8 cellular contexts compared by ENCODE assay signal in genomic region chr14:103711516-103712431, GRCh38. TPM values are rescaled to one million over a fixed set of nuclear protein-coding genes. Genes with fewer than 3 reads are reported as not detected.
DNase-seq lines count a peak whose midpoint lies in the region; ATAC-seq and TF ChIP-seq lines count a peak whose summit lies in the region.

No MANE protein-coding gene starts in this region.

- H3K36me3 ChIP-seq in heart right ventricle, result peaks cover 0 to 23% (median 0%) of the 10 kb centered on the region in 9 donors

- H3K27me3 ChIP-seq in heart right ventricle, result no peaks in the 10 kb centered on the region

- peaks cover 3% of the 10 kb centered on the region for H3K36me3 Mint-ChIP-seq in activated T-helper 1 cell treated with anti-CD3 and anti-CD28 coated beads, Interleukin-12 subunit alpha, Interleukin-12 subunit beta, Interleukin-2, Interleukin-4 antibody, amounts not matched to agents 30 ng/mL and 10 ng/mL and 1 ng/mL, durations not matched to agents 14 hours and 24 hours and 36 hours (ENCODE audit: low read depth)
- H3K36me3 Mint-ChIP-seq in stimulated activated naive B cell treated with anti-CD40 and anti-IgM and Interleukin-4, amounts not matched to agents 10 μg/mL and 1 μg/mL and 100 μg/mL, for 72 hours, result peaks cover 30 to 32% of the 10 kb centered on the region in 2 donors

- peak overlapping the region; percentile 7 for H3K4me3 Mint-ChIP-seq in activated T-helper 1 cell treated with anti-CD3 and anti-CD28 coated beads, Interleukin-12 subunit alpha, Interleukin-12 subunit beta, Interleukin-2, Interleukin-4 antibody, amounts not matched to agents 30 ng/mL and 10 ng/mL and 1 ng/mL, durations not matched to agents 14 hours and 24 hours and 36 hours
- H3K4me3 Mint-ChIP-seq in stimulated activated naive B cell treated with anti-CD40 and anti-IgM and Interleukin-4, amounts not matched to agents 10 μg/mL and 1 μg/mL and 100 μg/mL, for 72 hours, result no peak overlapping the region

- H3K4me1 Mint-ChIP-seq in activated T-helper 1 cell treated with anti-CD3 and anti-CD28 coated beads, Interleukin-12 subunit alpha, Interleukin-12 subunit beta, Interleukin-2, Interleukin-4 antibody, amounts not matched to agents 30 ng/mL and 10 ng/mL and 1 ng/mL, durations not matched to agents 14 hours and 24 hours and 36 hours (ENCODE audit: low read depth), result peaks cover 19% of the 10 kb centered on the region
- peaks cover 24 to 45% of the 10 kb centered on the region in 2 donors for H3K4me1 Mint-ChIP-seq in stimulated activated naive B cell treated with anti-CD40 and anti-IgM and Interleukin-4, amounts not matched to agents 10 μg/mL and 1 μg/mL and 100 μg/mL, for 72 hours

- DNase-seq in HPDE6-E6E7 (ENCODE audit: extremely low spot score) (peak; percentile 62), heart right ventricle (peak; percentile 45 to 71), SHP77 (lab: John Stamatoyannopoulos, UW) (no peak)
- DNase-seq in activated T-helper 1 cell treated with anti-CD3 and anti-CD28 coated beads, Interleukin-12 subunit alpha, Interleukin-12 subunit beta, Interleukin-2, Interleukin-4 antibody, amounts not matched to agents 30 ng/mL and 10 ng/mL and 1 ng/mL, durations not matched to agents 14 hours and 24 hours and 36 hours (ENCODE audit: low spot score), result no peak
- no peak for DNase-seq in stimulated activated naive B cell treated with anti-CD40 and anti-IgM and Interleukin-4, amounts not matched to agents 10 μg/mL and 1 μg/mL and 100 μg/mL, for 72 hours
- DNase-seq in stimulated activated naive CD8-positive, alpha-beta T cell treated with anti-CD3 and anti-CD28 coated beads, Interleukin-15, Interleukin-2, amounts not matched to agents 100 U/mL and 50 U/mL, for 24 hours, result no peak
- DNase-seq in activated CD4-positive, alpha-beta T cell treated with anti-CD3 and anti-CD28 coated beads, Interleukin-2, amount 50 U/mL, for 48 hours, result no peak

- H3K4me3 ChIP-seq in heart right ventricle, result peak overlapping the region in 1 of 10 donors; percentile 21

- H3K27ac ChIP-seq in heart right ventricle, result peak overlapping the region; percentile 36 to 80 (median 68)

- intact Hi-C loops in activated T-helper 1 cell treated with anti-CD3 and anti-CD28 coated beads, Interleukin-12 subunit alpha, Interleukin-12 subunit beta, Interleukin-2, Interleukin-4 antibody, amounts not matched to agents 30 ng/mL and 10 ng/mL and 1 ng/mL, durations not matched to agents 14 hours and 24 hours and 36 hours (cut with micrococcal nuclease), result no loop called here
- intact Hi-C loops in heart right ventricle (cut with DNase I), result no loop called here

- H3K27ac Mint-ChIP-seq in activated T-helper 1 cell treated with anti-CD3 and anti-CD28 coated beads, Interleukin-12 subunit alpha, Interleukin-12 subunit beta, Interleukin-2, Interleukin-4 antibody, amounts not matched to agents 30 ng/mL and 10 ng/mL and 1 ng/mL, durations not matched to agents 14 hours and 24 hours and 36 hours, result no peak overlapping the region
- H3K27ac Mint-ChIP-seq in stimulated activated naive B cell treated with anti-CD40 and anti-IgM and Interleukin-4, amounts not matched to agents 10 μg/mL and 1 μg/mL and 100 μg/mL, for 72 hours, result peak overlapping the region; percentile 42

- H3K4me1 ChIP-seq in heart right ventricle, result peaks cover 20 to 72% (median 44%) of the 10 kb centered on the region in 9 donors

- H3K9me3 ChIP-seq in heart right ventricle, result no peaks in the 10 kb centered on the region

- no peaks in the 10 kb centered on the region for H3K27me3 Mint-ChIP-seq in activated T-helper 1 cell treated with anti-CD3 and anti-CD28 coated beads, Interleukin-12 subunit alpha, Interleukin-12 subunit beta, Interleukin-2, Interleukin-4 antibody, amounts not matched to agents 30 ng/mL and 10 ng/mL and 1 ng/mL, durations not matched to agents 14 hours and 24 hours and 36 hours (ENCODE audit: insufficient read depth)
- no peaks in the 10 kb centered on the region for H3K27me3 Mint-ChIP-seq in stimulated activated naive B cell treated with anti-CD40 and anti-IgM and Interleukin-4, amounts not matched to agents 10 μg/mL and 1 μg/mL and 100 μg/mL, for 72 hours

- ATAC-seq in heart right ventricle (peak in 6 of 8 donors; percentile 5 to 39 (median 12)), GM21447 (IDR thresholded peaks at IDR 0.05; ENCODE audit: unreplicated experiment) (no peak)
- no peak for ATAC-seq in stimulated activated naive B cell treated with anti-CD40 and anti-IgM and Interleukin-4, amounts not matched to agents 10 μg/mL and 1 μg/mL and 100 μg/mL, for 72 hours (replicated peaks)
- ATAC-seq in stimulated activated naive CD8-positive, alpha-beta T cell treated with anti-CD3 and anti-CD28 coated beads, Interleukin-15, Interleukin-2, amounts not matched to agents 100 U/mL and 50 U/mL, for 24 hours, result no peak

- 41 to 51% methylated on average over 27 of the region's 27 CpGs for WGBS in heart right ventricle, 2 donors

- TF ChIP-seq CTCF in heart right ventricle (IDR thresholded peaks at IDR 0.05), result no peak

- H3K9me3 Mint-ChIP-seq in activated T-helper 1 cell treated with anti-CD3 and anti-CD28 coated beads, Interleukin-12 subunit alpha, Interleukin-12 subunit beta, Interleukin-2, Interleukin-4 antibody, amounts not matched to agents 30 ng/mL and 10 ng/mL and 1 ng/mL, durations not matched to agents 14 hours and 24 hours and 36 hours, result no peaks in the 10 kb centered on the region
- H3K9me3 Mint-ChIP-seq in stimulated activated naive B cell treated with anti-CD40 and anti-IgM and Interleukin-4, amounts not matched to agents 10 μg/mL and 1 μg/mL and 100 μg/mL, for 72 hours, result no peaks in the 10 kb centered on the region

RNA-seq across cellular contexts. Expression of gene XRCC3, which starts 3.5 kb away (rescaled TPM):
- total RNA-seq in activated T-helper 1 cell treated with anti-CD3 and anti-CD28 coated beads, Interleukin-12 subunit alpha, Interleukin-12 subunit beta, Interleukin-2, Interleukin-4 antibody, amounts not matched to agents 30 ng/mL and 10 ng/mL and 1 ng/mL, durations not matched to agents 14 hours and 24 hours and 36 hours, result 67.1 and 69.5 TPM in 2 replicates
- total RNA-seq in heart right ventricle, result 1 to 10 TPM; 1.0 to 4.4 (median 3.0) TPM
- 1 to 10 TPM; 2.0 to 4.2 TPM for polyA plus RNA-seq in heart right ventricle

RNA-seq across cellular contexts. Expression of gene ZFYVE21, which starts 3.8 kb away (rescaled TPM):
- 21.5 and 24.7 TPM in 2 replicates for total RNA-seq in activated T-helper 1 cell treated with anti-CD3 and anti-CD28 coated beads, Interleukin-12 subunit alpha, Interleukin-12 subunit beta, Interleukin-2, Interleukin-4 antibody, amounts not matched to agents 30 ng/mL and 10 ng/mL and 1 ng/mL, durations not matched to agents 14 hours and 24 hours and 36 hours
- total RNA-seq in heart right ventricle, result 10 to 100 TPM; 43.5 to 64.9 (median 54.5) TPM
- polyA plus RNA-seq in heart right ventricle, result 10 to 100 TPM; 44.5 to 88.8 TPM

Comparison
In these comparisons a context has a peak if more than half of its experiments do, and no peak if none do; other contexts are left out.
1. DNase-seq: peak in HPDE6-E6E7 (single experiment) and heart right ventricle (2 of 2); none in activated T-helper 1 cell treated with anti-CD3 and anti-CD28 coated beads, Interleukin-12 subunit alpha, Interleukin-12 subunit beta, Interleukin-2, Interleukin-4 antibody, amounts not matched to agents 30 ng/mL and 10 ng/mL and 1 ng/mL, durations not matched to agents 14 hours and 24 hours and 36 hours (single experiment), stimulated activated naive B cell treated with anti-CD40 and anti-IgM and Interleukin-4, amounts not matched to agents 10 μg/mL and 1 μg/mL and 100 μg/mL, for 72 hours (single experiment), stimulated activated naive CD8-positive, alpha-beta T cell treated with anti-CD3 and anti-CD28 coated beads, Interleukin-15, Interleukin-2, amounts not matched to agents 100 U/mL and 50 U/mL, for 24 hours (single experiment), SHP77 (0 of 2) and activated CD4-positive, alpha-beta T cell treated with anti-CD3 and anti-CD28 coated beads, Interleukin-2, amount 50 U/mL, for 48 hours (0 of 2).
2. ATAC-seq: peak in heart right ventricle (6 of 8); none in stimulated activated naive B cell treated with anti-CD40 and anti-IgM and Interleukin-4, amounts not matched to agents 10 μg/mL and 1 μg/mL and 100 μg/mL, for 72 hours (0 of 2), stimulated activated naive CD8-positive, alpha-beta T cell treated with anti-CD3 and anti-CD28 coated beads, Interleukin-15, Interleukin-2, amounts not matched to agents 100 U/mL and 50 U/mL, for 24 hours (single experiment) and GM21447 (single experiment).
3. RNA of gene XRCC3, which starts 3.5 kb away (total RNA-seq): 67.1 to 69.5 TPM in activated T-helper 1 cell treated with anti-CD3 and anti-CD28 coated beads, Interleukin-12 subunit alpha, Interleukin-12 subunit beta, Interleukin-2, Interleukin-4 antibody, amounts not matched to agents 30 ng/mL and 10 ng/mL and 1 ng/mL, durations not matched to agents 14 hours and 24 hours and 36 hours; 1.0 to 4.4 TPM in heart right ventricle; every median in the first group is over 10 times any median in the second.